31 cellular contexts compared by ENCODE assay signal in genomic region chr2:17533546-17533945, GRCh38. TPM values are rescaled to one million over a fixed set of nuclear protein-coding genes. Genes with fewer than 3 reads are reported as not detected.
"Had no signal": no experiment of that assay in that cellular context is flagged by ENCODE, and none has a peak within 500 bp of the region (broad histone marks: within the 10 kb centered on the region; RNA-seq: fewer than 3 reads in every experiment).

No MANE protein-coding gene starts in this region.

- DNase-seq: activated effector memory CD4-positive, alpha-beta T cell treated with anti-CD3 and anti-CD28 coated beads, Interleukin-2, amount 50 U/mL, for 16 hours; activated effector memory CD4-positive, alpha-beta T cell treated with Interleukin-2 at 50 U/mL for 16 hours; activated gamma-delta T cell; activated gamma-delta T cell treated with Interleukin-2 at 50 U/mL for 16 hours; activated naive CD4-positive, alpha-beta T cell; activated naive CD4-positive, alpha-beta T cell treated with anti-CD3 and anti-CD28 coated beads for 36 hours; activated naive CD4-positive, alpha-beta T cell treated with anti-CD3 and anti-CD28 coated beads, Interleukin-2, amount 10 ng/mL, durations not matched to agents 7 days and 5 days; activated naive CD4-positive, alpha-beta T cell treated with anti-CD3 and anti-CD28 coated beads, Interleukin-2, amount 50 U/mL, for 16 hours; activated naive CD4-positive, alpha-beta T cell treated with Interleukin-2 at 50 U/mL for 16 hours; activated naive CD8-positive, alpha-beta T cell treated with anti-CD3 and anti-CD28 coated beads for 36 hours; activated naive CD8-positive, alpha-beta T cell treated with anti-CD3 and anti-CD28 coated beads, Interleukin-2, amount 10 ng/mL, durations not matched to agents 7 days and 5 days; activated naive CD8-positive, alpha-beta T cell treated with anti-CD3 and anti-CD28 coated beads, Interleukin-2, amount 50 U/mL, for 24 hours; activated T-cell treated with anti-CD3 and anti-CD28 coated beads, Interleukin-2, amount 50 U/mL, for 1 hour; activated T-cell treated with anti-CD3 and anti-CD28 coated beads, Interleukin-2, amount 50 U/mL, for 24 hours; activated T-cell treated with anti-CD3 and anti-CD28 coated beads, Interleukin-2, amount 50 U/mL, for 4 hours; activated T-cell treated with anti-CD3 and anti-CD28 coated beads, Interleukin-2, amount 50 U/mL, for 48 hours; activated T-cell treated with anti-CD3 and anti-CD28 coated beads, Interleukin-2, amount 50 U/mL, for 72 hours; adrenal gland; amniotic stem cell; amygdala; anterior cingulate cortex; aorta; body of pancreas; brain microvascular endothelial cell; caudate nucleus; central memory CD4-positive, alpha-beta T cell; cerebellar nuclear complex had no signal

- H3K27me3 ChIP-seq: adrenal gland, ascending aorta, body of pancreas, brain microvascular endothelial cell, breast epithelium had no signal

- H3K4me1 ChIP-seq: adrenal gland, ascending aorta, breast epithelium had no signal

- H3K36me3 ChIP-seq: adrenal gland, ascending aorta, brain microvascular endothelial cell, breast epithelium, cardiac muscle cell had no signal

- H3K9me3 ChIP-seq: adrenal gland, ascending aorta, body of pancreas, breast epithelium had no signal

- H3K4me3 ChIP-seq: adrenal gland, ascending aorta, body of pancreas, breast epithelium, cardiac muscle cell had no signal

- H3K27ac ChIP-seq: adrenal gland, ascending aorta, body of pancreas, brain microvascular endothelial cell, breast epithelium, cardiac muscle cell had no signal

RNA-seq across cellular contexts. Expression of gene VSNL1, which starts 7.0 kb away (rescaled TPM):
- polyA plus RNA-seq: aorta had no signal

RNA-seq across cellular contexts. Expression of gene RAD51AP2, which starts 15.3 kb away (rescaled TPM):
- polyA plus RNA-seq: adipose tissue, cardiac muscle cell had no signal
